In the genomic region with DNA sequence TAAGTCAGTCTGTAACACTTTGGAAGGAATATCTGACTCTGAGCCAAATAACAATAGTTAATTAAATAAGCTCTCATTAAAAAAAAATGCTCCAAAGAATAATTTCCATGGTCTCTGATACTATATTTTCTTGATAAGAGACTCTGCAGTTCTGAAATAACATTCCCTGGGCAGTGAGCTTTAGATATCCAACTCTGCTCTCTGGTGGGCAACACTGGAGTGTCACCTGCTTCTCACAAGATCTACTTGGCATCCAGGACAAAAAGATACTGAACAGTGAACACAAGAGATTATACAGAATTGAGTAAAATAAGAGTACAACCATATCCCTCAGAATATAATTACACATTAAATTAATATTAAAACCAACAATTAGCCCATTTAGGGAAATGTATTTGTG, we compare ENCODE assay signal across 8 cellular contexts. TPM values are rescaled to one million over a fixed set of nuclear protein-coding genes. Genes with fewer than 3 reads are reported as not detected.
DNase-seq lines count a peak whose midpoint lies in the region; ATAC-seq, FAIRE-seq and TF ChIP-seq lines count a peak whose summit lies in the region.

No MANE protein-coding gene starts in this region.

- H3K79me2 ChIP-seq in PC-9 (ENCODE audit: low read depth) = no peaks in the 10 kb centered on the region

- intact Hi-C loops in activated CD4-positive, alpha-beta T cell treated with anti-CD3 and anti-CD28 coated beads for 36 hours (cut with DNase I, micrococcal nuclease) = no loop called here
- intact Hi-C loops in PC-9 (cut with micrococcal nuclease; ENCODE audit: unreplicated experiment) = loop anchor here (1.0 kb wide), 2 partner anchors 153 to 174 kb away; no protein-coding TSS in a partner anchor

- H3K27ac ChIP-seq in PC-9 = no peak overlapping the region
- no peak overlapping the region for H3K27ac ChIP-seq in small intestine (ENCODE audit: low read depth in 1 of 2, low read length in 1 of 2)

- no peak overlapping the region for H3K4me3 Mint-ChIP-seq in activated CD4-positive, alpha-beta T cell treated with anti-CD3 and anti-CD28 coated beads for 36 hours

- peak; percentile 13 for DNase-seq in activated CD4-positive, alpha-beta T cell treated with anti-CD3 and anti-CD28 coated beads for 36 hours
- DNase-seq in activated CD4-positive, alpha-beta T cell treated with anti-CD3 and anti-CD28 coated beads for 4 hours = no peak
- peak in 1 of 2 experiments; percentile 40 for DNase-seq in PC-9
- peak; percentile 46 for DNase-seq in fibroblast of villous mesenchyme (ENCODE audit: low read depth)
- peak; percentile 13 for DNase-seq in small intestine
- DNase-seq in activated CD4-positive, alpha-beta T cell treated with anti-CD3 and anti-CD28 coated beads, Interleukin-2, amount 50 U/mL, for 1 hour = no peak
- DNase-seq in activated CD8-positive, alpha-beta memory T cell treated with anti-CD3 and anti-CD28 coated beads, Interleukin-2, amount 50 U/mL, for 4 hours = no peak

- no peaks in the 10 kb centered on the region for H3K27me3 ChIP-seq in PC-9 (ENCODE audit: insufficient read depth, low read depth)
- no peaks in the 10 kb centered on the region for H3K27me3 ChIP-seq in small intestine (ENCODE audit: control insufficient read depth in 2 of 2, insufficient read depth in 2 of 2, low read length in 2 of 2)

- H3K27ac Mint-ChIP-seq in activated CD4-positive, alpha-beta T cell treated with anti-CD3 and anti-CD28 coated beads for 36 hours = no peak overlapping the region

- H3K4me1 ChIP-seq in PC-9 (replicated peaks; ENCODE audit: insufficient read depth) (0 out of 2 replicates have a peak, but pooled peaks cover 6% of the 10 kb centered on the region), small intestine (ENCODE audit: control insufficient read depth in 2 of 2, insufficient read depth in 1 of 2, low read depth in 1 of 2, low read length in 1 of 2) (no peaks in the 10 kb centered on the region)

- H3K9me3 Mint-ChIP-seq in activated CD4-positive, alpha-beta T cell treated with anti-CD3 and anti-CD28 coated beads for 36 hours (ENCODE audit: low read depth) = no peaks in the 10 kb centered on the region

- H3K36me3 ChIP-seq in PC-9 (ENCODE audit: low read depth) (peaks cover 13% of the 10 kb centered on the region), small intestine (ENCODE audit: control insufficient read depth in 2 of 2, insufficient read depth in 2 of 2, low read length in 2 of 2) (peaks cover 3 to 5% of the 10 kb centered on the region in 2 donors)

- CTCF ChIA-PET in activated CD4-positive, alpha-beta T cell treated with anti-CD3 and anti-CD28 coated beads for 36 hours (lab: Charles Lee) = interaction anchor here (1.1 kb wide), 1 partner anchor 48 kb away, joined by 3 read pairs; no protein-coding TSS in a partner anchor
- CTCF ChIA-PET in PC-9 (lab: Charles Lee) = interaction anchor here (0.6 to 1.7 kb wide), 3 partner anchors 154 to 435 kb away, joined by 3 to 9 read pairs (median 4); no protein-coding TSS in a partner anchor

- no peaks in the 10 kb centered on the region for H3K9me3 ChIP-seq in PC-9 (ENCODE audit: insufficient read depth, low read depth)
- no peaks in the 10 kb centered on the region for H3K9me3 ChIP-seq in small intestine (ENCODE audit: control insufficient read depth, low read depth)

- H3F3A ChIP-seq in PC-9 (ENCODE audit: insufficient read depth, low read depth) = no peaks in the 10 kb centered on the region

- H3K4me2 ChIP-seq in PC-9 = no peak overlapping the region

- POLR2A ChIA-PET in activated CD4-positive, alpha-beta T cell treated with anti-CD3 and anti-CD28 coated beads for 36 hours (lab: Charles Lee) = no interaction called here
- POLR2A ChIA-PET in PC-9 (lab: Charles Lee; ENCODE audit: unreplicated experiment) = no interaction called here

- no peak for FAIRE-seq in small intestine (lab: Jason Lieb, UNC)

- no peaks in the 10 kb centered on the region for H3K9me2 ChIP-seq in PC-9 (ENCODE audit: insufficient read depth)

- BruUV-seq in PC-9 (replicated peaks; lab: Mats Ljungman, UMichigan) = no TSS peak

- no peaks in the 10 kb centered on the region for H4K20me1 ChIP-seq in PC-9 (ENCODE audit: insufficient read depth)

- peaks cover 35% of the 10 kb centered on the region for H3K36me3 Mint-ChIP-seq in activated CD4-positive, alpha-beta T cell treated with anti-CD3 and anti-CD28 coated beads for 36 hours (ENCODE audit: low read depth)

- no peak overlapping the region for H3K4me3 ChIP-seq in PC-9
- H3K4me3 ChIP-seq in fibroblast of villous mesenchyme (ENCODE audit: low read depth, low read length) = no peak overlapping the region
- no peak overlapping the region for H3K4me3 ChIP-seq in small intestine (ENCODE audit: low read depth in 1 of 2, low read length in 2 of 2)

- H3K27me3 Mint-ChIP-seq in activated CD4-positive, alpha-beta T cell treated with anti-CD3 and anti-CD28 coated beads for 36 hours = no peaks in the 10 kb centered on the region

- H3K4me1 Mint-ChIP-seq in activated CD4-positive, alpha-beta T cell treated with anti-CD3 and anti-CD28 coated beads for 36 hours = no peaks in the 10 kb centered on the region

- H2AFZ ChIP-seq in PC-9 = no peak overlapping the region

- peak; percentile 57 for TF ChIP-seq CTCF in PC-9 (conservative IDR thresholded peaks at IDR 0.05)
- peak; percentile 50 for TF ChIP-seq CTCF in fibroblast of villous mesenchyme (IDR thresholded peaks at IDR 0.05; ENCODE audit: insufficient read depth, low read depth, low read length)

- no peak for ATAC-seq in activated CD4-positive, alpha-beta T cell treated with anti-CD3 and anti-CD28 coated beads for 36 hours
- ATAC-seq in HG02642 (IDR thresholded peaks at IDR 0.05; ENCODE audit: poor library complexity, unreplicated experiment) = no peak

RNA-seq across cellular contexts. Expression of a gene that starts 13.7 kb away (rescaled TPM):
- total RNA-seq in activated CD4-positive, alpha-beta T cell treated with anti-CD3 and anti-CD28 coated beads for 36 hours = 10 to 100 TPM; 54.3 to 74.5 TPM
- total RNA-seq in PC-9 (2021) (20.7 and 23.4 TPM in 2 replicates), fibroblast of villous mesenchyme (31.1 and 31.9 TPM in 2 replicates)
- polyA plus RNA-seq in small intestine = 10 to 100 TPM in 2 of 3 donors, 1 to 10 TPM in 1; 8.3 to 19.5 (median 10.5) TPM

RNA-seq across cellular contexts. Expression of a gene that starts 42.5 kb away (rescaled TPM):
- total RNA-seq in activated CD4-positive, alpha-beta T cell treated with anti-CD3 and anti-CD28 coated beads for 36 hours = not detected
- total RNA-seq in PC-9 (2021) = not detected in 2 replicates
- not detected in 2 replicates for total RNA-seq in fibroblast of villous mesenchyme
- 1 to 10 TPM; 2.9 to 5.7 (median 3.6) TPM for polyA plus RNA-seq in small intestine

RNA-seq across cellular contexts. Expression of a gene that starts 55.8 kb away (rescaled TPM):
- not detected for total RNA-seq in activated CD4-positive, alpha-beta T cell treated with anti-CD3 and anti-CD28 coated beads for 36 hours
- total RNA-seq in PC-9 (2021) (not detected in 2 replicates), fibroblast of villous mesenchyme (not detected in 2 replicates)
- 1 to 10 TPM in 1 of 3 donors, under 1 TPM in 2; 0.13 to 1.8 (median 0.54) TPM for polyA plus RNA-seq in small intestine

Comparison
In these comparisons a context has a peak if more than half of its experiments do, and no peak if none do; other contexts are left out.
1. DNase-seq: peak in activated CD4-positive, alpha-beta T cell treated with anti-CD3 and anti-CD28 coated beads for 36 hours (single experiment), fibroblast of villous mesenchyme (single experiment) and small intestine (single experiment); none in activated CD4-positive, alpha-beta T cell treated with anti-CD3 and anti-CD28 coated beads for 4 hours (0 of 2), activated CD4-positive, alpha-beta T cell treated with anti-CD3 and anti-CD28 coated beads, Interleukin-2, amount 50 U/mL, for 1 hour (single experiment) and activated CD8-positive, alpha-beta memory T cell treated with anti-CD3 and anti-CD28 coated beads, Interleukin-2, amount 50 U/mL, for 4 hours (single experiment).